Comparison of ENCODE assay signal across 8 cellular contexts in genomic region chr11:126062679-126063509, GRCh38. TPM values are rescaled to one million over a fixed set of nuclear protein-coding genes. Genes with fewer than 3 reads are reported as not detected.
DNase-seq lines count a peak whose midpoint lies in the region; ATAC-seq, FAIRE-seq and TF ChIP-seq lines count a peak whose summit lies in the region.

Gene CDON, minus strand, starts transcription at chr11:126062866. Its CDS starts 39,390 bp downstream, at chr11:126023476.

- no peak; the same call in 1 of the 2 replicates for TF ChIP-seq CTCF in AG09319 (IDR thresholded peaks at IDR 0.05; ENCODE audit: low read depth, low read length)
- no peak for TF ChIP-seq CTCF in kidney (IDR thresholded peaks at IDR 0.05; ENCODE audit: borderline replicate concordance, extremely low read depth, insufficient read depth)

- no peak for FAIRE-seq in kidney (lab: Jason Lieb, UNC)

- peak within 1 kb of the TSS; percentile 95 to 96 for H3K27ac ChIP-seq in kidney (ENCODE audit: low read depth in 2 of 2, low read length in 2 of 2)

- peak within 1 kb of the TSS; percentile 74 to 89 for H3K4me3 ChIP-seq in kidney (ENCODE audit: low read length in 2 of 2)

- intact Hi-C loops in kidney (cut with DNase I) = no loop called here

- peak; percentile 95 for ATAC-seq in HG03378 (IDR thresholded peaks at IDR 0.05; ENCODE audit: unreplicated experiment)
- peak; percentile 95 to 96 for ATAC-seq in activated CD4-positive, CD25-positive, alpha-beta regulatory T cell treated with anti-CD3 and anti-CD28 coated beads, Interleukin-2, amount 50 U/mL, for 24 hours

- DNase-seq in AG09319 (ENCODE audit: extremely low read depth, low read depth) (peak; percentile 75), NCI-H446 (lab: John Stamatoyannopoulos, UW) (peak; percentile 90 to 98), cerebellar cortex (ENCODE audit: low spot score) (peak; percentile 94), kidney (peak; percentile 97)
- DNase-seq in stimulated activated CD4-positive, alpha-beta T cell treated with anti-CD3 and anti-CD28 coated beads, Interleukin-12 subunit alpha, Interleukin-12 subunit beta, amount 100 ng/mL, for 48 hours (ENCODE audit: low read depth in 2 of 3, low spot score in 1 of 3) = peak; percentile 84 to 90 (median 88)

- peaks cover 0 to 9% of the 10 kb centered on the region in 2 donors for H3K4me1 ChIP-seq in kidney (ENCODE audit: control insufficient read depth in 1 of 2, insufficient read depth in 1 of 2, low read depth in 1 of 2, low read length in 2 of 2)

- no peaks in the 10 kb centered on the region for H3K36me3 ChIP-seq in kidney (ENCODE audit: control insufficient read depth in 1 of 2, insufficient read depth in 2 of 2, low read length in 2 of 2)

- TF ChIP-seq POLR2A in GM19193 (IDR thresholded peaks at IDR 0.05; ENCODE audit: extremely low read depth, insufficient read depth, insufficient read length) = peak; percentile 25

- peak within 1 kb of the TSS; percentile 66 to 93 for H3K9ac ChIP-seq in kidney (ENCODE audit: low read length in 2 of 2)

- H3K9me3 ChIP-seq in kidney (ENCODE audit: control insufficient read depth in 1 of 2, low read length in 2 of 2) = no peaks in the 10 kb centered on the region

RNA-seq across cellular contexts. Expression of gene CDON, which starts in this region (rescaled TPM):
- total RNA-seq in kidney = 4.0 TPM
- 0.45 TPM for polyA plus RNA-seq in kidney (ENCODE audit: insufficient read depth, low read depth, low replicate concordance)

Comparison
In these comparisons a context has a peak if more than half of its experiments do, and no peak if none do; other contexts are left out.
1. Peak in every context shown above with its lines: DNase-seq, ATAC-seq, H3K4me3 ChIP-seq and H3K27ac ChIP-seq.